ENCODE assay signal across 17 cellular contexts in the genomic region with DNA sequence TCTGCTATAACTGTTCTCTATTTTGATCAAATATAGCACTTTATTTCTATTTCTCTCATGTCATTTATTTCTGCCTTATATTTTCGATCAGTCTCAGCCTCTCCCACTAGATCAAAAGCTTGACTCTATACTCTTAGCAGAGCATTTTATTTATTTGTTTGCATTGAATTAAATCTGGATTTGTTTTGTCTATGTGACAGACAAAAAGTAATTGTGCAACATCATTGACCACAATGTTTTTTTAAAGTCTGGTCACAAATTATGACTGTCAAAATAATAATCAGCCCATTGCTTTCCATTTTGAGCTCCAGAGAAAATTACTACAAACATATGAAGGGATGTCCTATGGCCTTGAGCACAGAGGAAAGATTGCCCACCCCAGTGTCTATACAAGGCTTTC.
DNase-seq lines count a peak whose midpoint lies in the region; ATAC-seq and TF ChIP-seq lines count a peak whose summit lies in the region.
"Had no signal": no experiment of that assay in that cellular context is flagged by ENCODE, and none has a peak within 500 bp of the region (broad histone marks: within the 10 kb centered on the region; RNA-seq: fewer than 3 reads in every experiment).

No MANE protein-coding gene starts in this region.

- H4K5ac ChIP-seq in IMR-90 (ENCODE audit: low read depth, low read length): no peak overlapping the region

- DNase-seq in Caco-2 (no peak), IMR-90 (no peak), neural progenitor cell (ENCODE audit: low spot score) (no peak), SK-N-SH (no peak), foreskin melanocyte (no peak)
- DNase-seq in activated naive CD4-positive, alpha-beta T cell treated with anti-CD3 and anti-CD28 coated beads, Interleukin-2, amount 10 ng/mL, durations not matched to agents 7 days and 5 days: no peak
- DNase-seq: 8988T; Calu3; CD4-positive, alpha-beta memory T cell; DMS79 treated with DMSO at 0.1 percent for 48 hours; GF-D8; HCEC 1CT had no signal

- in situ Hi-C loops in IMR-90 (cut with MboI; ENCODE audit: low sequenced_read_pairs): no loop called here

- no peak overlapping the region for H2BK15ac ChIP-seq in IMR-90 (ENCODE audit: low read depth, low read length)

- H3K23ac ChIP-seq in IMR-90 (ENCODE audit: low read depth, low read length): no peak overlapping the region

- H2BK20ac ChIP-seq in IMR-90 (ENCODE audit: low read depth, low read length): no peak overlapping the region

- H3K4ac ChIP-seq in IMR-90 (ENCODE audit: low read depth, low read length): no peak overlapping the region

- no peak overlapping the region for H3K4me3 Mint-ChIP-seq in Caco-2 (ENCODE audit: unreplicated experiment)
- H3K4me3 Mint-ChIP-seq in brain: no peak overlapping the region
- no peak overlapping the region for H3K4me3 Mint-ChIP-seq in neural progenitor cell
- H3K4me3 Mint-ChIP-seq in activated naive CD4-positive, alpha-beta T cell treated with anti-CD3 and anti-CD28 coated beads, Interleukin-2, amount 10 ng/mL, durations not matched to agents 7 days and 5 days: no peak overlapping the region
- H3K4me3 Mint-ChIP-seq: CD14-positive monocyte; CD4-positive, alpha-beta memory T cell; IgD-negative memory B cell had no signal

- no peak overlapping the region for H4K91ac ChIP-seq in IMR-90 (ENCODE audit: insufficient read depth, low read depth, low read length)

- H3K14ac ChIP-seq in IMR-90 (replicated peaks; ENCODE audit: low read depth, low read length): no peak overlapping the region

- H3K18ac ChIP-seq in IMR-90 (ENCODE audit: low read depth, low read length): no peak overlapping the region

- H4K8ac ChIP-seq in IMR-90 (ENCODE audit: low read depth in 2 of 2, low read length in 2 of 2): no peak overlapping the region

- no peaks in the 10 kb centered on the region for H3K36me3 Mint-ChIP-seq in Caco-2 (ENCODE audit: insufficient read depth, unreplicated experiment)
- no peaks in the 10 kb centered on the region for H3K36me3 Mint-ChIP-seq in brain
- no peaks in the 10 kb centered on the region for H3K36me3 Mint-ChIP-seq in neural progenitor cell
- H3K36me3 Mint-ChIP-seq in activated naive CD4-positive, alpha-beta T cell treated with anti-CD3 and anti-CD28 coated beads, Interleukin-2, amount 10 ng/mL, durations not matched to agents 7 days and 5 days: no peaks in the 10 kb centered on the region
- H3K36me3 Mint-ChIP-seq: CD14-positive monocyte; CD4-positive, alpha-beta memory T cell; IgD-negative memory B cell had no signal

- H3K56ac ChIP-seq in IMR-90 (ENCODE audit: extremely low read depth, insufficient read depth, low read length): no peak overlapping the region

- H3K27ac ChIP-seq in IMR-90 (ENCODE audit: insufficient read depth, low read length): no peak overlapping the region
- no peak overlapping the region for H3K27ac ChIP-seq in neural progenitor cell
- no peak overlapping the region for H3K27ac ChIP-seq in SK-N-SH (ENCODE audit: low read depth in 2 of 2, low read length in 1 of 2)
- H3K27ac ChIP-seq: BLaER1 had no signal

- H3K27me3 Mint-ChIP-seq in Caco-2 (ENCODE audit: insufficient read depth, unreplicated experiment) (no peaks in the 10 kb centered on the region), brain (no peaks in the 10 kb centered on the region), neural progenitor cell (ENCODE audit: insufficient read depth, low read depth) (no peaks in the 10 kb centered on the region)
- peaks cover 13% of the 10 kb centered on the region for H3K27me3 Mint-ChIP-seq in activated naive CD4-positive, alpha-beta T cell treated with anti-CD3 and anti-CD28 coated beads, Interleukin-2, amount 10 ng/mL, durations not matched to agents 7 days and 5 days
- H3K27me3 Mint-ChIP-seq: CD4-positive, alpha-beta memory T cell; IgD-negative memory B cell had no signal

- H3K9me2 ChIP-seq in SK-N-SH: no peaks in the 10 kb centered on the region

- no peak overlapping the region for H2AK5ac ChIP-seq in IMR-90 (ENCODE audit: low read depth, low read length)

- CTCF ChIA-PET in Caco-2 (lab: Charles Lee) (no interaction called here), IMR-90 (lab: Yijun Ruan, JAX) (interaction anchor here (0.6 to 1.5 kb wide), 3 partner anchors 12 to 829 kb away, joined by 3 to 4 read pairs (median 3); no protein-coding TSS in a partner anchor), SK-N-SH (lab: Yijun Ruan, JAX) (interaction anchor here (0.9 to 7.9 kb wide), 5 partner anchors 12 to 993 kb away, joined by 3 to 42 read pairs (median 6); no protein-coding TSS in a partner anchor)
- CTCF ChIA-PET in activated naive CD4-positive, alpha-beta T cell treated with anti-CD3 and anti-CD28 coated beads, Interleukin-2, amount 10 ng/mL, durations not matched to agents 7 days and 5 days (lab: Charles Lee): interaction anchor here (1.1 kb wide), 1 partner anchor 57 kb away, joined by 4 read pairs; no protein-coding TSS in a partner anchor

- H3K4me1 ChIP-seq in Caco-2 (peaks cover 76% of the 10 kb centered on the region), IMR-90 (ENCODE audit: control insufficient read depth, insufficient read depth, low read length) (no peaks in the 10 kb centered on the region), neural progenitor cell (peaks cover 23% of the 10 kb centered on the region), SK-N-SH (ENCODE audit: control insufficient read depth in 1 of 2, insufficient read depth in 2 of 2, low read depth in 1 of 2, low read length in 1 of 2) (no peaks in the 10 kb centered on the region)
- H3K4me1 ChIP-seq: BLaER1 had no signal

- no TSS peak for BruUV-seq in Caco-2 (replicated peaks; lab: Mats Ljungman, UMichigan)
- BruUV-seq in IMR-90 (replicated peaks; lab: Mats Ljungman, UMichigan): no TSS peak

- no peaks in the 10 kb centered on the region for H3K79me2 ChIP-seq in neural progenitor cell (ENCODE audit: low read depth)
- H3K79me2 ChIP-seq in SK-N-SH (ENCODE audit: insufficient read depth): no peaks in the 10 kb centered on the region

- H2AFZ ChIP-seq in IMR-90 (replicated peaks; ENCODE audit: low read length, poor library complexity): no peak overlapping the region
- H2AFZ ChIP-seq in neural progenitor cell (replicated peaks): no peak overlapping the region
- H2AFZ ChIP-seq in SK-N-SH (ENCODE audit: low read depth): no peak overlapping the region

- H3K9me3 Mint-ChIP-seq in Caco-2 (ENCODE audit: unreplicated experiment) (no peaks in the 10 kb centered on the region), brain (no peaks in the 10 kb centered on the region), neural progenitor cell (no peaks in the 10 kb centered on the region)
- no peaks in the 10 kb centered on the region for H3K9me3 Mint-ChIP-seq in activated naive CD4-positive, alpha-beta T cell treated with anti-CD3 and anti-CD28 coated beads, Interleukin-2, amount 10 ng/mL, durations not matched to agents 7 days and 5 days
- H3K9me3 Mint-ChIP-seq: CD14-positive monocyte; CD4-positive, alpha-beta memory T cell; IgD-negative memory B cell had no signal

- H3K27me3 ChIP-seq in Caco-2 (replicated peaks; ENCODE audit: control insufficient read depth, insufficient read depth, low read length) (no peaks in the 10 kb centered on the region), IMR-90 (ENCODE audit: control insufficient read depth, insufficient read depth, low read length) (no peaks in the 10 kb centered on the region), neural progenitor cell (no peaks in the 10 kb centered on the region), SK-N-SH (ENCODE audit: insufficient read depth) (no peaks in the 10 kb centered on the region)
- H3K27me3 ChIP-seq: BLaER1 had no signal

- H3K9me3 ChIP-seq in Caco-2 (no peaks in the 10 kb centered on the region), IMR-90 (ENCODE audit: control insufficient read depth, insufficient read depth, low read length) (no peaks in the 10 kb centered on the region), neural progenitor cell (ENCODE audit: low read depth) (no peaks in the 10 kb centered on the region), SK-N-SH (no peaks in the 10 kb centered on the region)
- H3K9me3 ChIP-seq: BLaER1 had no signal

- TF ChIP-seq RAD21 in IMR-90 (IDR thresholded peaks at IDR 0.05; ENCODE audit: low read length) (no peak), SK-N-SH (IDR thresholded peaks at IDR 0.05; ENCODE audit: low read length) (no peak)

- H3K4me1 Mint-ChIP-seq in Caco-2 (ENCODE audit: low read depth, unreplicated experiment) (peaks cover 50% of the 10 kb centered on the region), brain (peaks cover 34% of the 10 kb centered on the region), neural progenitor cell (peaks cover 63% of the 10 kb centered on the region)
- no peaks in the 10 kb centered on the region for H3K4me1 Mint-ChIP-seq in activated naive CD4-positive, alpha-beta T cell treated with anti-CD3 and anti-CD28 coated beads, Interleukin-2, amount 10 ng/mL, durations not matched to agents 7 days and 5 days
- H3K4me1 Mint-ChIP-seq: CD14-positive monocyte; CD4-positive, alpha-beta memory T cell; IgD-negative memory B cell had no signal

- H3F3A ChIP-seq in neural progenitor cell (ENCODE audit: low read depth): peaks cover 10% of the 10 kb centered on the region
- H3F3A ChIP-seq in SK-N-SH (replicated peaks; ENCODE audit: insufficient read depth): peaks cover 5% of the 10 kb centered on the region

- TF ChIP-seq EP300 in SK-N-SH (IDR thresholded peaks at IDR 0.05; ENCODE audit: borderline replicate concordance in 1 of 2, low read depth in 1 of 2, low read length in 1 of 2): no peak

- H3K4me3 ChIP-seq in Caco-2 (ENCODE audit: low read depth, low read length): no peak overlapping the region
- H3K4me3 ChIP-seq in IMR-90 (ENCODE audit: insufficient read depth, low read depth, low read length): no peak overlapping the region
- no peak overlapping the region for H3K4me3 ChIP-seq in neural progenitor cell
- no peak overlapping the region for H3K4me3 ChIP-seq in SK-N-SH (ENCODE audit: low read depth in 2 of 2, low read length in 1 of 2)
- H3K4me3 ChIP-seq: BLaER1 had no signal

- no CpG with 5 or more reads among the region's 1 CpG for WGBS in IMR-90 (ENCODE audit: extremely low coverage in 2 of 2, insufficient read length in 1 of 2), 2 experiments
- 95% methylated on average over 1 of the region's 1 CpG for WGBS in SK-N-SH (ENCODE audit: low lambda C conversion rate)

- H3K4me2 ChIP-seq in IMR-90 (ENCODE audit: low read depth, low read length) (no peak overlapping the region), neural progenitor cell (no peak overlapping the region), SK-N-SH (no peak overlapping the region)
- H3K4me2 ChIP-seq: BLaER1 had no signal

- H2BK5ac ChIP-seq in IMR-90 (ENCODE audit: low read depth, low read length, poor library complexity, severe bottlenecking): no peak overlapping the region

- H2BK120ac ChIP-seq in IMR-90 (ENCODE audit: low read depth, low read length): no peak overlapping the region

- no peaks in the 10 kb centered on the region for H4K20me1 ChIP-seq in IMR-90 (ENCODE audit: insufficient read depth, low read length)
- H4K20me1 ChIP-seq in neural progenitor cell (ENCODE audit: low read depth): no peaks in the 10 kb centered on the region
- H4K20me1 ChIP-seq in SK-N-SH (ENCODE audit: insufficient read depth): no peaks in the 10 kb centered on the region
- H4K20me1 ChIP-seq: BLaER1 had no signal

- dilution Hi-C loops in IMR-90 (cut with HindIII; ENCODE audit: low sequenced_read_pairs, unreplicated experiment): no loop called here

- ATAC-seq in IMR-90 (ENCODE audit: low read depth): no peak
- no peak for ATAC-seq in GM21447 (IDR thresholded peaks at IDR 0.05; ENCODE audit: unreplicated experiment)

- H3K9me1 ChIP-seq in IMR-90 (ENCODE audit: insufficient read depth, low read length): no peaks in the 10 kb centered on the region

- H2AK9ac ChIP-seq in IMR-90 (replicated peaks; ENCODE audit: low read depth, low read length, poor library complexity): no peak overlapping the region

- TF ChIP-seq CTCF in Caco-2 (IDR thresholded peaks at IDR 0.05; ENCODE audit: insufficient read depth in 1 of 2, low read depth in 1 of 2, low read length in 1 of 2, severe bottlenecking in 1 of 2, unreplicated experiment in 1 of 2) (no peak), IMR-90 (conservative IDR thresholded peaks at IDR 0.05; ENCODE audit: low read depth, low read length) (no peak), brain (conservative IDR thresholded peaks at IDR 0.05) (no peak), neural progenitor cell (IDR thresholded peaks at IDR 0.05) (no peak), SK-N-SH (IDR thresholded peaks at IDR 0.05) (no peak)

- POLR2A ChIA-PET in Caco-2 (lab: Charles Lee): no interaction called here
- POLR2A ChIA-PET in IMR-90 (lab: Charles Lee; ENCODE audit: unreplicated experiment): no interaction called here
- POLR2A ChIA-PET in SK-N-SH (lab: Yijun Ruan, JAX): no interaction called here

- H3K27ac Mint-ChIP-seq in Caco-2 (ENCODE audit: unreplicated experiment) (peak overlapping the region; percentile 30), brain (peak overlapping the region in 3 of 5 experiments; percentile 9 to 57 (median 13)), neural progenitor cell (peak overlapping the region; percentile 3)
- no peak overlapping the region for H3K27ac Mint-ChIP-seq in activated naive CD4-positive, alpha-beta T cell treated with anti-CD3 and anti-CD28 coated beads, Interleukin-2, amount 10 ng/mL, durations not matched to agents 7 days and 5 days
- H3K27ac Mint-ChIP-seq: CD14-positive monocyte; CD4-positive, alpha-beta memory T cell; IgD-negative memory B cell had no signal

- no peaks in the 10 kb centered on the region for H3K36me3 ChIP-seq in Caco-2 (ENCODE audit: control insufficient read depth, insufficient read depth, low read length)
- H3K36me3 ChIP-seq in IMR-90 (ENCODE audit: control insufficient read depth, insufficient read depth, low read length): no peaks in the 10 kb centered on the region
- H3K36me3 ChIP-seq in neural progenitor cell: no peaks in the 10 kb centered on the region
- H3K36me3 ChIP-seq in SK-N-SH (replicated peaks in 1 of 2; ENCODE audit: control insufficient read depth in 1 of 2, insufficient read depth in 2 of 2, low read length in 1 of 2): no peaks in the 10 kb centered on the region
- H3K36me3 ChIP-seq: BLaER1 had no signal

- no peak for TF ChIP-seq POLR2A in IMR-90 (IDR thresholded peaks at IDR 0.05; ENCODE audit: low read depth, low read length)

- intact Hi-C loops in Caco-2 (cut with micrococcal nuclease; ENCODE audit: unreplicated experiment): no loop called here
- intact Hi-C loops in IMR-90 (cut with micrococcal nuclease): no loop called here

- H3K9ac ChIP-seq in IMR-90 (ENCODE audit: low read depth, low read length) (no peak overlapping the region), neural progenitor cell (no peak overlapping the region), SK-N-SH (no peak overlapping the region)
- H3K9ac ChIP-seq: BLaER1 had no signal

- no peaks in the 10 kb centered on the region for H3K79me1 ChIP-seq in IMR-90 (ENCODE audit: low read depth in 1 of 2, low read length in 2 of 2)
